19 cellular contexts compared by ENCODE assay signal in genomic region chr4:186131935-186132334, GRCh38.
"Had no signal": no experiment of that assay in that cellular context is flagged by ENCODE, and none has a peak within 500 bp of the region (broad histone marks: within the 10 kb centered on the region; RNA-seq: fewer than 3 reads in every experiment).

No MANE protein-coding gene starts in this region.

- H3K9me3 ChIP-seq: MG63, SJSA1 had no signal

- H3K27me3 ChIP-seq: MG63 had no signal

- H3K4me1 ChIP-seq: SJSA1 had no signal

- H3K4me3 ChIP-seq: MG63, SJSA1, SK-N-MC had no signal

- H3K27ac ChIP-seq: SJSA1, SK-N-MC had no signal

- DNase-seq: KBM-7, MG63, NCI-H1092, NCI-H1105 treated with DMSO at 0.1 percent for 48 hours, NCI-H1417 treated with DMSO at 0.1 percent for 48 hours, NCI-H146, NCI-H1694 treated with DMSO at 0.1 percent for 48 hours, NCI-H1930, NCI-H2081, NCI-H2107, NCI-H2227 treated with DMSO at 0.1 percent for 48 hours, NCI-H524, NCI-H526 treated with DMSO at 0.1 percent for 48 hours, NCI-H748 treated with DMSO at 0.1 percent for 48 hours, Right ventricle myocardium superior, RPMI8226, SIG-M5 had no signal

- H3K36me3 ChIP-seq: MG63, SJSA1 had no signal
